35 cellular contexts compared by ENCODE assay signal in genomic region chr9:99557816-99558215, GRCh38.
"Had no signal": no experiment of that assay in that cellular context is flagged by ENCODE, and none has a peak within 500 bp of the region (broad histone marks: within the 10 kb centered on the region; RNA-seq: fewer than 3 reads in every experiment).

No MANE protein-coding gene starts in this region.

- H3K4me3 Mint-ChIP-seq: activated CD4-positive, alpha-beta memory T cell treated with anti-CD3 and anti-CD28 coated beads for 36 hours; activated CD4-positive, alpha-beta T cell treated with anti-CD3 and anti-CD28 coated beads for 36 hours; activated CD4-positive, alpha-beta T cell treated with anti-CD3 and anti-CD28 coated beads, Interleukin-2, amount 10 ng/mL, durations not matched to agents 24 days and 14 days; activated CD8-positive, alpha-beta memory T cell treated with anti-CD3 and anti-CD28 coated beads, Interleukin-2, amount 10 ng/mL, durations not matched to agents 7 days and 5 days; activated CD8-positive, alpha-beta T cell treated with anti-CD3 and anti-CD28 coated beads, Interleukin-2, amount 10 ng/mL, durations not matched to agents 7 days and 5 days; activated naive CD4-positive, alpha-beta T cell treated with anti-CD3 and anti-CD28 coated beads, Interleukin-2, amount 10 ng/mL, durations not matched to agents 7 days and 5 days; activated naive CD8-positive, alpha-beta T cell; activated T-helper 1 cell treated with anti-CD3 and anti-CD28 coated beads, Interleukin-12 subunit alpha, Interleukin-12 subunit beta, Interleukin-2, Interleukin-4 antibody, amounts not matched to agents 30 ng/mL and 10 ng/mL and 1 ng/mL, durations not matched to agents 14 hours and 24 hours and 36 hours; central memory CD8-positive, alpha-beta T cell; dendritic cell treated with granulocyte-macrophage colony-stimulating factor and Interleukin-4, amounts not matched to agents 40 ng/mL and 50 ng/mL, for 4 days; endodermal cell; T-helper 17 cell; T-helper 2 cell treated with Interferon-gamma antibody and Interleukin-4, amounts not matched to agents 5 μg/mL and 100 μg/mL, for 36 hours had no signal

- ATAC-seq: activated CD4-positive, alpha-beta T cell treated with anti-CD3 and anti-CD28 coated beads for 36 hours; activated CD8-positive, alpha-beta memory T cell treated with anti-CD3 and anti-CD28 coated beads, Interleukin-2, amount 10 ng/mL, durations not matched to agents 7 days and 5 days; activated CD8-positive, alpha-beta T cell treated with anti-CD3 and anti-CD28 coated beads, Interleukin-2, amount 10 ng/mL, durations not matched to agents 7 days and 5 days; esophagus mucosa; gastrocnemius medialis; heart right ventricle; T-helper 17 cell had no signal

- FAIRE-seq: astrocyte, bronchial epithelial cell had no signal

- H3K27me3 ChIP-seq: brain microvascular endothelial cell, dorsolateral prefrontal cortex, gastrocnemius medialis, heart right ventricle had no signal

- H3K4me1 ChIP-seq: gastrocnemius medialis had no signal

- H3K27ac Mint-ChIP-seq: activated CD4-positive, alpha-beta memory T cell treated with anti-CD3 and anti-CD28 coated beads for 36 hours; activated CD4-positive, alpha-beta T cell treated with anti-CD3 and anti-CD28 coated beads for 36 hours; activated CD4-positive, alpha-beta T cell treated with anti-CD3 and anti-CD28 coated beads, Interleukin-2, amount 10 ng/mL, durations not matched to agents 24 days and 14 days; activated CD8-positive, alpha-beta memory T cell treated with anti-CD3 and anti-CD28 coated beads, Interleukin-2, amount 10 ng/mL, durations not matched to agents 7 days and 5 days; activated CD8-positive, alpha-beta T cell treated with anti-CD3 and anti-CD28 coated beads, Interleukin-2, amount 10 ng/mL, durations not matched to agents 7 days and 5 days; activated naive CD4-positive, alpha-beta T cell treated with anti-CD3 and anti-CD28 coated beads, Interleukin-2, amount 10 ng/mL, durations not matched to agents 7 days and 5 days; activated naive CD8-positive, alpha-beta T cell; activated T-helper 1 cell treated with anti-CD3 and anti-CD28 coated beads, Interleukin-12 subunit alpha, Interleukin-12 subunit beta, Interleukin-2, Interleukin-4 antibody, amounts not matched to agents 30 ng/mL and 10 ng/mL and 1 ng/mL, durations not matched to agents 14 hours and 24 hours and 36 hours; activated T-helper 2 cell treated with anti-CD3 and anti-CD28 coated beads, Interferon-gamma antibody, Interleukin-2, Interleukin-4, amounts not matched to agents 10 μg/mL and 5 μg/mL and 100 μg/mL, durations not matched to agents 14 hours and 24 hours and 36 hours; dendritic cell treated with granulocyte-macrophage colony-stimulating factor and Interleukin-4, amounts not matched to agents 40 ng/mL and 50 ng/mL, for 4 days; endodermal cell; T-helper 17 cell; T-helper 2 cell treated with Interferon-gamma antibody and Interleukin-4, amounts not matched to agents 5 μg/mL and 100 μg/mL, for 36 hours had no signal

- H3K9me3 Mint-ChIP-seq: activated CD4-positive, alpha-beta T cell treated with anti-CD3 and anti-CD28 coated beads, Interleukin-2, amount 10 ng/mL, durations not matched to agents 24 days and 14 days; activated naive CD4-positive, alpha-beta T cell treated with anti-CD3 and anti-CD28 coated beads, Interleukin-2, amount 10 ng/mL, durations not matched to agents 7 days and 5 days; activated T-helper 1 cell treated with anti-CD3 and anti-CD28 coated beads, Interleukin-12 subunit alpha, Interleukin-12 subunit beta, Interleukin-2, Interleukin-4 antibody, amounts not matched to agents 30 ng/mL and 10 ng/mL and 1 ng/mL, durations not matched to agents 14 hours and 24 hours and 36 hours; T-helper 2 cell treated with Interferon-gamma antibody and Interleukin-4, amounts not matched to agents 5 μg/mL and 100 μg/mL, for 36 hours had no signal

- DNase-seq: activated CD4-positive, alpha-beta memory T cell treated with anti-CD3 and anti-CD28 coated beads for 36 hours; activated CD4-positive, alpha-beta T cell treated with anti-CD3 and anti-CD28 coated beads for 36 hours; activated CD4-positive, alpha-beta T cell treated with anti-CD3 and anti-CD28 coated beads, Interleukin-2, amount 10 ng/mL, durations not matched to agents 24 days and 14 days; activated CD4-positive, CD25-positive, alpha-beta regulatory T cell; activated CD4-positive, CD25-positive, alpha-beta regulatory T cell treated with anti-CD3 and anti-CD28 coated beads, Interleukin-2, amount 50 U/mL, for 72 hours; activated CD8-positive, alpha-beta memory T cell treated with anti-CD3 and anti-CD28 coated beads, Interleukin-2, amount 10 ng/mL, durations not matched to agents 7 days and 5 days; activated CD8-positive, alpha-beta memory T cell treated with anti-CD3 and anti-CD28 coated beads, Interleukin-2, amount 50 U/mL, for 4 hours; activated CD8-positive, alpha-beta T cell treated with anti-CD3 and anti-CD28 coated beads, Interleukin-2, amount 10 ng/mL, durations not matched to agents 7 days and 5 days; activated effector memory CD4-positive, alpha-beta T cell treated with anti-CD3 and anti-CD28 coated beads, Interleukin-2, amount 50 U/mL, for 16 hours; activated naive CD4-positive, alpha-beta T cell; activated naive CD4-positive, alpha-beta T cell treated with anti-CD3 and anti-CD28 coated beads, Interleukin-2, amount 10 ng/mL, durations not matched to agents 7 days and 5 days; activated T-cell treated with anti-CD3 and anti-CD28 coated beads, Interleukin-2, amount 50 U/mL, for 1 hour; activated T-cell treated with anti-CD3 and anti-CD28 coated beads, Interleukin-2, amount 50 U/mL, for 48 hours; amniotic stem cell; anterior cingulate cortex; brain microvascular endothelial cell; dorsolateral prefrontal cortex; effector memory CD4-positive, alpha-beta T cell; endodermal cell; foreskin fibroblast; gastrocnemius medialis; heart right ventricle; T-helper 1 cell; T-helper 17 cell; T1000 had no signal

- H3K9me3 ChIP-seq: gastrocnemius medialis had no signal

- H3K36me3 Mint-ChIP-seq: activated naive CD4-positive, alpha-beta T cell treated with anti-CD3 and anti-CD28 coated beads, Interleukin-2, amount 10 ng/mL, durations not matched to agents 7 days and 5 days had no signal

- H3K27ac ChIP-seq: brain microvascular endothelial cell, coronary artery, dorsolateral prefrontal cortex, gastrocnemius medialis, heart right ventricle had no signal

- H3K4me3 ChIP-seq: coronary artery, dorsolateral prefrontal cortex, gastrocnemius medialis, heart right ventricle had no signal

- H3K36me3 ChIP-seq: brain microvascular endothelial cell, gastrocnemius medialis, heart right ventricle had no signal

- H3K4me1 Mint-ChIP-seq: activated CD4-positive, alpha-beta T cell treated with anti-CD3 and anti-CD28 coated beads for 36 hours; activated CD4-positive, alpha-beta T cell treated with anti-CD3 and anti-CD28 coated beads, Interleukin-2, amount 10 ng/mL, durations not matched to agents 24 days and 14 days; activated CD8-positive, alpha-beta memory T cell treated with anti-CD3 and anti-CD28 coated beads, Interleukin-2, amount 10 ng/mL, durations not matched to agents 7 days and 5 days; activated naive CD4-positive, alpha-beta T cell treated with anti-CD3 and anti-CD28 coated beads, Interleukin-2, amount 10 ng/mL, durations not matched to agents 7 days and 5 days; central memory CD8-positive, alpha-beta T cell; endodermal cell; T-helper 17 cell had no signal

- H3K27me3 Mint-ChIP-seq: activated naive CD4-positive, alpha-beta T cell treated with anti-CD3 and anti-CD28 coated beads, Interleukin-2, amount 10 ng/mL, durations not matched to agents 7 days and 5 days; dendritic cell treated with granulocyte-macrophage colony-stimulating factor and Interleukin-4, amounts not matched to agents 40 ng/mL and 50 ng/mL, for 4 days had no signal
